17 cellular contexts compared by ENCODE assay signal in the genomic region with DNA sequence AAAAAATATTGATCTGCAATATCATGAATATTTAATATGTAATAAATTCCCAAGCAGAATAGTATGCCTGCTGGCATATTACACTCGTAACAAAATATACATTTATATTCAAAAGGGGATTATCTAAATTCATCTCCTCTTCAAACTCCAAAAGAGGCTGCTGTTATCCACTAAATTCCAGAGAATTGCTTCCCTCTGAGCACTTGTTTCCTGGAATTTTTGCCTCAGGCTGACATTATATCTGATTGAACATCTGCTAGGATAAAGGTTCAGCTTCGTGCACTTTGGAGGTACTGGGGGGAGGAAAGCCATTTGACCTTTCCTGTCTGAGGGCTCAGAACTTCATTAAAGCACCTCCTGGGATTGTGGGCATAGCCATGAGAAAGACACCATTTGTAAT. TPM values are rescaled to one million over a fixed set of nuclear protein-coding genes. Genes with fewer than 3 reads are reported as not detected.
DNase-seq lines count a peak whose midpoint lies in the region; ATAC-seq and TF ChIP-seq lines count a peak whose summit lies in the region.
"Had no signal": no experiment of that assay in that cellular context is flagged by ENCODE, and none has a peak within 500 bp of the region (broad histone marks: within the 10 kb centered on the region; RNA-seq: fewer than 3 reads in every experiment).

No MANE protein-coding gene starts in this region.

- TF ChIP-seq CTCF in SK-N-SH (IDR thresholded peaks at IDR 0.05) (no peak), glutamatergic neuron (IDR thresholded peaks at IDR 0.05; ENCODE audit: partially characterized antibody, unreplicated experiment) (no peak), smooth muscle cell (IDR thresholded peaks at IDR 0.05; ENCODE audit: borderline replicate concordance, insufficient read depth, poor library complexity, severe bottlenecking) (no peak)

- H2AFZ ChIP-seq in SK-N-SH (ENCODE audit: low read depth) (peak overlapping the region; percentile 57; the same call in 1 of the 2 replicates), smooth muscle cell (ENCODE audit: low read depth) (peak overlapping the region; percentile 65)

- H3K36me3 ChIP-seq in SK-N-SH (replicated peaks in 1 of 2; ENCODE audit: control insufficient read depth in 1 of 2, insufficient read depth in 2 of 2, low read length in 1 of 2) = no peaks in the 10 kb centered on the region
- H3K36me3 ChIP-seq in smooth muscle cell (ENCODE audit: low read depth) = no peaks in the 10 kb centered on the region
- H3K36me3 ChIP-seq in effector memory CD4-positive, alpha-beta T cell (ENCODE audit: control insufficient read depth, insufficient read depth, low read length) = no peaks in the 10 kb centered on the region

- TF ChIP-seq EP300 in SK-N-SH (IDR thresholded peaks at IDR 0.05; ENCODE audit: borderline replicate concordance in 1 of 2, low read depth in 1 of 2, low read length in 1 of 2) = no peak

- H3K36me3 Mint-ChIP-seq in glutamatergic neuron (ENCODE audit: unreplicated experiment) = no peaks in the 10 kb centered on the region

- WGBS in SK-N-SH (ENCODE audit: low lambda C conversion rate) = 31% methylated on average over 2 of the region's 2 CpGs
- WGBS in smooth muscle cell (ENCODE audit: low lambda C conversion rate) = 41% methylated on average over 2 of the region's 2 CpGs

- CTCF ChIA-PET in SK-N-SH (lab: Yijun Ruan, JAX) = interaction anchor here (1.2 to 1.5 kb wide), 2 partner anchors 13 to 201 kb away, joined by 3 read pairs; no protein-coding TSS in a partner anchor

- H3K9me2 ChIP-seq in SK-N-SH = no peaks in the 10 kb centered on the region

- H3K27me3 ChIP-seq in SK-N-SH (ENCODE audit: insufficient read depth) = no peaks in the 10 kb centered on the region
- no peaks in the 10 kb centered on the region for H3K27me3 ChIP-seq in smooth muscle cell (ENCODE audit: low read depth)
- peaks cover 24% of the 10 kb centered on the region for H3K27me3 ChIP-seq in effector memory CD4-positive, alpha-beta T cell (replicated peaks; ENCODE audit: control insufficient read depth, insufficient read depth, low read length, poor library complexity, severe bottlenecking)

- TF ChIP-seq RAD21 in SK-N-SH (IDR thresholded peaks at IDR 0.05; ENCODE audit: low read length) = 0 out of 2 replicates have a peak, but pooled peaks have one; percentile 4

- H3K4me2 ChIP-seq in SK-N-SH = no peak overlapping the region
- no peak overlapping the region for H3K4me2 ChIP-seq in smooth muscle cell

- H3K4me1 ChIP-seq in SK-N-SH (ENCODE audit: control insufficient read depth in 1 of 2, insufficient read depth in 2 of 2, low read depth in 1 of 2, low read length in 1 of 2) (peaks cover 9 to 12% of the 10 kb centered on the region in 2 experiments; a peak in 3 of 4 replicates), smooth muscle cell (ENCODE audit: low read depth) (peaks cover 21% of the 10 kb centered on the region)
- peaks cover 6% of the 10 kb centered on the region for H3K4me1 ChIP-seq in effector memory CD4-positive, alpha-beta T cell (ENCODE audit: control insufficient read depth, insufficient read depth, low read length, poor library complexity, severe bottlenecking)

- H3K9ac ChIP-seq in SK-N-SH (no peak overlapping the region), smooth muscle cell (ENCODE audit: low read depth) (no peak overlapping the region)

- H3K4me1 Mint-ChIP-seq in glutamatergic neuron (ENCODE audit: low read depth, unreplicated experiment) = peaks cover 22% of the 10 kb centered on the region

- DNase-seq in SK-N-SH (peak; percentile 10), NCI-H524 treated with DMSO at 0.1 percent for 48 hours (lab: John Stamatoyannopoulos, UW) (peak; percentile 72), glutamatergic neuron (no peak), smooth muscle cell (lab: John Stamatoyannopoulos, UW; ENCODE audit: unreplicated experiment) (no peak), CD1c-positive myeloid dendritic cell (ENCODE audit: extremely low spot score) (no peak)
- DNase-seq in effector memory CD4-positive, alpha-beta T cell = no peak
- DNase-seq: C1 segment of cervical spinal cord, COR-L47, HFFc6, KBM-7, NCI-H1092 treated with DMSO at 0.1 percent for 48 hours, NCI-H1694, NCI-H510A had no signal

- no peak for ATAC-seq in SK-N-SH treated with all-trans-retinoic acid at 6 μM for 48 hours
- ATAC-seq in GM21723 (IDR thresholded peaks at IDR 0.05; ENCODE audit: unreplicated experiment) = no peak

- H3K27me3 Mint-ChIP-seq in glutamatergic neuron (ENCODE audit: unreplicated experiment) = peaks cover 9% of the 10 kb centered on the region

- H3F3A ChIP-seq in SK-N-SH (replicated peaks; ENCODE audit: insufficient read depth) (no peaks in the 10 kb centered on the region), smooth muscle cell (ENCODE audit: low read depth) (no peaks in the 10 kb centered on the region)

- no peak overlapping the region for H3K27ac Mint-ChIP-seq in glutamatergic neuron (ENCODE audit: unreplicated experiment)
- H3K27ac Mint-ChIP-seq: HFFc6 had no signal

- H3K9me3 ChIP-seq in SK-N-SH = no peaks in the 10 kb centered on the region
- H3K9me3 ChIP-seq in smooth muscle cell (replicated peaks; ENCODE audit: low read depth) = no peaks in the 10 kb centered on the region
- H3K9me3 ChIP-seq in effector memory CD4-positive, alpha-beta T cell (ENCODE audit: control insufficient read depth, low read length) = no peaks in the 10 kb centered on the region

- peak overlapping the region; percentile 15 for H3K4me3 Mint-ChIP-seq in glutamatergic neuron (ENCODE audit: unreplicated experiment)
- H3K4me3 Mint-ChIP-seq: HFFc6 had no signal

- H3K27ac ChIP-seq in SK-N-SH (ENCODE audit: low read depth in 2 of 2, low read length in 1 of 2) (peak overlapping the region in 1 of 2 experiments; percentile 51; a peak in 1 of 4 replicates), smooth muscle cell (ENCODE audit: low read depth) (no peak overlapping the region)
- no peak overlapping the region for H3K27ac ChIP-seq in effector memory CD4-positive, alpha-beta T cell (ENCODE audit: insufficient read depth, low read length, poor library complexity, severe bottlenecking)
- H3K27ac ChIP-seq: SK-N-MC had no signal

- POLR2A ChIA-PET in SK-N-SH (lab: Yijun Ruan, JAX) = no interaction called here

- H3K4me3 ChIP-seq in SK-N-SH (ENCODE audit: low read depth in 2 of 2, low read length in 1 of 2) = no peak overlapping the region
- H3K4me3 ChIP-seq in smooth muscle cell = no peak overlapping the region
- no peak overlapping the region for H3K4me3 ChIP-seq in effector memory CD4-positive, alpha-beta T cell (ENCODE audit: insufficient read depth, low read depth, low read length, poor library complexity, severe bottlenecking)
- H3K4me3 ChIP-seq: SK-N-MC had no signal

- peaks cover 9% of the 10 kb centered on the region for H3K9me3 Mint-ChIP-seq in glutamatergic neuron (ENCODE audit: unreplicated experiment)
- H3K9me3 Mint-ChIP-seq: HFFc6 had no signal

- no peaks in the 10 kb centered on the region for H4K20me1 ChIP-seq in SK-N-SH (ENCODE audit: insufficient read depth)
- H4K20me1 ChIP-seq in smooth muscle cell (ENCODE audit: low read depth) = no peaks in the 10 kb centered on the region

- H3K79me2 ChIP-seq in SK-N-SH (ENCODE audit: insufficient read depth) = no peaks in the 10 kb centered on the region
- H3K79me2 ChIP-seq in smooth muscle cell (ENCODE audit: low read depth) = peaks cover 5% of the 10 kb centered on the region

TF ChIP-seq in SK-N-SH, 30 proteins besides CTCF, POLR2A, EP300 and RAD21:
- TF ChIP-seq RCOR1 (IDR thresholded peaks at IDR 0.05; ENCODE audit: low read length) (peak; percentile 51; the same call in 1 of the 2 replicates), TCF12 (IDR thresholded peaks at IDR 0.05) (peak; percentile 20; the same call in 1 of the 2 replicates), FOXJ3 (CRISPR knock-in tag; IDR thresholded peaks at IDR 0.05) (no peak)
TF ChIP-seq in SK-N-SH: peak in this region for 2.

TF ChIP-seq in SK-N-SH treated with all-trans-retinoic acid at 6 μM for 48 hours, 23 proteins besides CTCF, POLR2A, EP300 and RAD21 (continues in another document):
- TF ChIP-seq OSR1 (CRISPR knock-in tag; IDR thresholded peaks at IDR 0.05) (no peak), ZFP3 (CRISPR knock-in tag; IDR thresholded peaks at IDR 0.05) (no peak), TCF4 (CRISPR knock-in tag; IDR thresholded peaks at IDR 0.05; ENCODE audit: borderline replicate concordance) (no peak), ESRRG (CRISPR knock-in tag; IDR thresholded peaks at IDR 0.05) (no peak), TOX (CRISPR knock-in tag; IDR thresholded peaks at IDR 0.05; ENCODE audit: borderline replicate concordance) (no peak), ZNF70 (CRISPR knock-in tag; IDR thresholded peaks at IDR 0.05) (no peak), ZFP30 (CRISPR knock-in tag; IDR thresholded peaks at IDR 0.05) (no peak), RARB (CRISPR knock-in tag; IDR thresholded peaks at IDR 0.05) (no peak), PPARA (CRISPR knock-in tag; IDR thresholded peaks at IDR 0.05; ENCODE audit: borderline replicate concordance) (no peak), ZNF8 (CRISPR knock-in tag; IDR thresholded peaks at IDR 0.05) (no peak), CSDC2 (CRISPR knock-in tag; IDR thresholded peaks at IDR 0.05) (no peak)
- TF ChIP-seq, protein P1, sequence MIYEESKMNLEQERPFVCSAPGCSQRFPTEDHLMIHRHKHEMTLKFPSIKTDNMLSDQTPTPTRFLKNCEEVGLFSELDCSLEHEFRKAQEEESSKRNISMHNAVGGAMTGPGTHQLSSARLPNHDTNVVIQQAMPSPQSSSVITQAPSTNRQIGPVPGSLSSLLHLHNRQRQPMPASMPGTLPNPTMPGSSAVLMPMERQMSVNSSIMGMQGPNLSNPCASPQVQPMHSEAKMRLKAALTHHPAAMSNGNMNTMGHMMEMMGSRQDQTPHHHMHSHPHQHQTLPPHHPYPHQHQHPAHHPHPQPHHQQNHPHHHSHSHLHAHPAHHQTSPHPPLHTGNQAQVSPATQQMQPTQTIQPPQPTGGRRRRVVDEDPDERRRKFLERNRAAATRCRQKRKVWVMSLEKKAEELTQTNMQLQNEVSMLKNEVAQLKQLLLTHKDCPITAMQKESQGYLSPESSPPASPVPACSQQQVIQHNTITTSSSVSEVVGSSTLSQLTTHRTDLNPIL (CRISPR knock-in tag; IDR thresholded peaks at IDR 0.05; ENCODE audit: low read depth) = no peak

RNA-seq across cellular contexts. Expression of a gene that starts 4.3 kb away (rescaled TPM):
- polyA plus RNA-seq in SK-N-SH (2012; rRNA removed) = 0.30 and 0.39 TPM in 2 replicates
- 0.55 TPM in 2 replicates for polyA plus RNA-seq in SK-N-SH (2012; cell fraction: cytosol; rRNA removed)
- 0.18 and 0.27 TPM in 2 replicates for polyA plus RNA-seq in SK-N-SH (2012; cell fraction: nucleus; rRNA removed)
- 2.9 TPM for total RNA-seq in glutamatergic neuron (ENCODE audit: unreplicated experiment)
- total RNA-seq in smooth muscle cell = 69.8 and 133 TPM in 2 replicates
- 93.8 and 119 TPM in 2 replicates for polyA plus RNA-seq in smooth muscle cell
- total RNA-seq: OCI-LY7 had no signal

Comparison
In these comparisons a context has a peak if more than half of its experiments do, and no peak if none do; other contexts are left out.
1. DNase-seq: peak in SK-N-SH (single experiment) and NCI-H524 treated with DMSO at 0.1 percent for 48 hours (single experiment); none in glutamatergic neuron (single experiment), smooth muscle cell (single experiment), CD1c-positive myeloid dendritic cell (single experiment) and effector memory CD4-positive, alpha-beta T cell (0 of 3).
2. RNA of a gene that starts 4.3 kb away (total RNA-seq): 69.8 to 133 TPM in smooth muscle cell; 2.9 TPM in glutamatergic neuron (single experiment); every median in the first group is over 10 times any median in the second.